ENCODE assay signal across 8 cellular contexts in the genomic region with DNA sequence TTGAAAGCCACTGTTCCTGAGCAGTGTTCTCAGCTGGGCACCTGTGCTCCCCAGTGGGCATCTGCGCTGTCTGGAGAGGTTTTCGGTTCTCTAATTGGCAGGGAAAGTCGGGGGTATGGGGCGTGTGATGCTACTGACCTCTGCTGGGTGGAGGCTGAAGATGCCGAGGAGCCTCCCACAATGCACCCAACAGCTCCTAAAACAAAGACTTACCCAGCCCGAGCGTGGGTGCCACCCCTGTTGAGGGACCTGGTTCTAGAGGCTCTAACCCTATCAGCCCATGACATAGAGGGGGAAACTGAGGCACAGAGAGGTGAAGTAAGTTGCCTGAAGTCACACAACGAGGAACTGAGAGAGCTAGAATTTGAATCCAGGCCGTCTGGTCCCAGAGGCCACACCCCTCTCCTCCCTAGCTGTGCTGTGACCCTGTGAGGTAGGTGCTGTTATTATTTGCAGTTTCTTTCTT. TPM values are rescaled to one million over a fixed set of nuclear protein-coding genes. Genes with fewer than 3 reads are reported as not detected.
DNase-seq lines count a peak whose midpoint lies in the region; ATAC-seq and TF ChIP-seq lines count a peak whose summit lies in the region.

No MANE protein-coding gene starts in this region.

- POLR2A ChIA-PET in activated CD8-positive, alpha-beta T cell treated with anti-CD3 and anti-CD28 coated beads for 36 hours (lab: Charles Lee) = interaction anchor here (4.8 kb wide), 1 partner anchor 9 kb away, joined by 48 read pairs; a partner anchor contains a TSS

- TF ChIP-seq CTCF in activated CD8-positive, alpha-beta T cell treated with anti-CD3 and anti-CD28 coated beads for 36 hours (IDR thresholded peaks at IDR 0.05) = peak; percentile 48
- peak; percentile 45 for TF ChIP-seq CTCF in fibroblast of pulmonary artery (IDR thresholded peaks at IDR 0.05; ENCODE audit: low read length, missing control alignments)

- intact Hi-C loops in activated CD8-positive, alpha-beta T cell treated with anti-CD3 and anti-CD28 coated beads for 36 hours (cut with micrococcal nuclease) = no loop called here
- intact Hi-C loops in sciatic nerve (cut with DNase I) = loop anchor here (10.0 kb wide), 1 partner anchor 134 kb away; no protein-coding TSS in a partner anchor

- DNase-seq in DMS53 treated with DMSO at 0.1 percent for 48 hours (lab: John Stamatoyannopoulos, UW; ENCODE audit: unreplicated experiment) (peak; percentile 18), NCI-H748 treated with DMSO at 0.1 percent for 48 hours (lab: John Stamatoyannopoulos, UW) (peak; percentile 82), fibroblast of pulmonary artery (ENCODE audit: low read depth) (peak; percentile 49), sciatic nerve (ENCODE audit: low spot score) (no peak)
- DNase-seq in activated CD8-positive, alpha-beta T cell treated with anti-CD3 and anti-CD28 coated beads for 36 hours = peak; percentile 70

- no peak overlapping the region for H3K4me3 ChIP-seq in fibroblast of pulmonary artery (replicated peaks; ENCODE audit: low read depth, low read length)

- H3K9me3 Mint-ChIP-seq in activated CD8-positive, alpha-beta T cell treated with anti-CD3 and anti-CD28 coated beads for 36 hours = no peaks in the 10 kb centered on the region

- no peak overlapping the region for H3K27ac Mint-ChIP-seq in activated CD8-positive, alpha-beta T cell treated with anti-CD3 and anti-CD28 coated beads for 36 hours

- H3K27me3 Mint-ChIP-seq in activated CD8-positive, alpha-beta T cell treated with anti-CD3 and anti-CD28 coated beads for 36 hours = no peaks in the 10 kb centered on the region

- peaks cover 2% of the 10 kb centered on the region for H3K36me3 Mint-ChIP-seq in activated CD8-positive, alpha-beta T cell treated with anti-CD3 and anti-CD28 coated beads for 36 hours (ENCODE audit: low read depth)

- CTCF ChIA-PET in activated CD8-positive, alpha-beta T cell treated with anti-CD3 and anti-CD28 coated beads for 36 hours (lab: Charles Lee) = interaction anchor here (0.7 to 3.4 kb wide), 13 partner anchors 9 to 258 kb away, joined by 3 to 28 read pairs (median 4); a partner anchor contains a TSS

- H3K4me3 Mint-ChIP-seq in activated CD8-positive, alpha-beta T cell treated with anti-CD3 and anti-CD28 coated beads for 36 hours = no peak overlapping the region

- H3K4me1 Mint-ChIP-seq in activated CD8-positive, alpha-beta T cell treated with anti-CD3 and anti-CD28 coated beads for 36 hours (ENCODE audit: low read depth) = no peaks in the 10 kb centered on the region

- peak; percentile 57 for ATAC-seq in HG02610 (IDR thresholded peaks at IDR 0.05; ENCODE audit: unreplicated experiment)
- peak; percentile 88 for ATAC-seq in activated CD8-positive, alpha-beta T cell treated with anti-CD3 and anti-CD28 coated beads for 36 hours
- peak; percentile 30 for ATAC-seq in sciatic nerve
- ATAC-seq in GM21786 (IDR thresholded peaks at IDR 0.05; ENCODE audit: unreplicated experiment) = no peak
- no peak for ATAC-seq in GM18858 (IDR thresholded peaks at IDR 0.05; ENCODE audit: unreplicated experiment)

RNA-seq across cellular contexts. Expression of a gene that starts 2.3 kb away (rescaled TPM):
- total RNA-seq in activated CD8-positive, alpha-beta T cell treated with anti-CD3 and anti-CD28 coated beads for 36 hours = not detected
- total RNA-seq in sciatic nerve = not detected

RNA-seq across cellular contexts. Expression of a gene that starts 6.0 kb away (rescaled TPM):
- 1 to 10 TPM; 3.8 to 4.7 TPM for total RNA-seq in activated CD8-positive, alpha-beta T cell treated with anti-CD3 and anti-CD28 coated beads for 36 hours
- not detected for total RNA-seq in sciatic nerve

RNA-seq across cellular contexts. Expression of a gene that starts 10.1 kb away (rescaled TPM):
- 1,000 to 10,000 TPM; 2,304 to 2,324 TPM for total RNA-seq in activated CD8-positive, alpha-beta T cell treated with anti-CD3 and anti-CD28 coated beads for 36 hours
- 789 TPM for total RNA-seq in sciatic nerve

RNA-seq across cellular contexts. Expression of a gene that starts 10.5 kb away (rescaled TPM):
- total RNA-seq in activated CD8-positive, alpha-beta T cell treated with anti-CD3 and anti-CD28 coated beads for 36 hours = 10 to 100 TPM; 22.3 to 22.9 TPM
- total RNA-seq in sciatic nerve = 21.5 TPM

RNA-seq across cellular contexts. Expression of a gene that starts 28.3 kb away (rescaled TPM):
- 10 to 100 TPM; 10.8 to 13.1 TPM for total RNA-seq in activated CD8-positive, alpha-beta T cell treated with anti-CD3 and anti-CD28 coated beads for 36 hours
- 13.7 TPM for total RNA-seq in sciatic nerve

Comparison
In these comparisons a context has a peak if more than half of its experiments do, and no peak if none do; other contexts are left out.
1. ATAC-seq: peak in HG02610 (single experiment), activated CD8-positive, alpha-beta T cell treated with anti-CD3 and anti-CD28 coated beads for 36 hours (single experiment) and sciatic nerve (single experiment); none in GM21786 (single experiment) and GM18858 (single experiment).